ENCODE assay signal across 1 cellular context in genomic region chr6:111002350-111002749, GRCh38.
TF ChIP-seq lines count a peak whose summit lies in the region.

No MANE protein-coding gene starts in this region.

TF ChIP-seq in HepG2, 621 proteins besides CTCF, POLR2A, EP300 and RAD21 (continued from another document):
- TF ChIP-seq MAFK (conservative IDR thresholded peaks at IDR 0.05 in 1 of 2, IDR thresholded peaks at IDR 0.05 in 1 of 2; ENCODE audit: low read length in 2 of 2) (peak; percentile 34 to 70; a peak in 3 of 4 replicates), MAFF (IDR thresholded peaks at IDR 0.05; ENCODE audit: low read depth, low read length) (peak; percentile 44; the same call in 1 of the 2 replicates), KAT2B (IDR thresholded peaks at IDR 0.05; ENCODE audit: borderline replicate concordance, low read depth, low read length) (no peak), ZNF121 (CRISPR knock-in tag; IDR thresholded peaks at IDR 0.05) (0 out of 2 replicates have a peak, but pooled peaks have one; percentile 25), IRF9 (CRISPR knock-in tag; IDR thresholded peaks at IDR 0.05; ENCODE audit: borderline replicate concordance) (no peak)
